ENCODE assay signal across 21 cellular contexts in the genomic region with DNA sequence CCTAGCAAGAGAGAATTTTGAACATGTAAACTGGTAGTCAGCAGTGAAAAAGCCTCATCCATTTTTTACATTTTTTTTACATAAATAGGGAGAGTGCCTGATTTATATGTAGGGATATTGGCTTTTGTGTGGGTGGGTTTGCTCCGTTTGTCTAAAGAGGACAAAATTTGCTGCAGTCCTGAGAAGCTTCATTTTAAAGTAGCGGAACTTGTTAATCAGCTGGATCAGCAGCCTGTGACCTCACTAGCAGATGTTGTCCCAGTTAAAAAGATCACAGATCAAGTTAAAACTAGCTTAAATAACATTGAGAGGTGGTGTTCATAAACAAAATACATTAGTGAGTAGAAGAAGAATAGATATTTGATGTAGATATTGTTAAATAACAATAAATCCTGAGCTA. TPM values are rescaled to one million over a fixed set of nuclear protein-coding genes. Genes with fewer than 3 reads are reported as not detected.
A peak's percentile ranks its signal among the peaks of the same experiment; 100 is the strongest.
DNase-seq lines count a peak whose midpoint lies in the region; ATAC-seq and TF ChIP-seq lines count a peak whose summit lies in the region.
"Had no signal": no experiment of that assay in that cellular context is flagged by ENCODE, and none has a peak within 500 bp of the region (broad histone marks: within the 10 kb centered on the region; RNA-seq: fewer than 3 reads in every experiment).

No MANE protein-coding gene starts in this region.

- H3K4me2 ChIP-seq in GM23338 (peak overlapping the region; percentile 57; the same call in 1 of the 2 replicates), hepatocyte (peak overlapping the region; percentile 6)
- H3K4me2 ChIP-seq: A549, PC-9 had no signal

- H3K9me2 ChIP-seq in GM23338 (ENCODE audit: insufficient read depth) = no peaks in the 10 kb centered on the region
- H3K9me2 ChIP-seq in hepatocyte (replicated peaks; ENCODE audit: insufficient read depth) = no peaks in the 10 kb centered on the region

- ATAC-seq in GM23338 = no peak
- ATAC-seq in SK-N-SH treated with all-trans-retinoic acid at 6 μM for 48 hours = no peak
- no peak for ATAC-seq in GM18867 (IDR thresholded peaks at IDR 0.05; ENCODE audit: unreplicated experiment)
- ATAC-seq: A549 had no signal

- intact Hi-C loops in activated T-helper 1 cell treated with anti-CD3 and anti-CD28 coated beads, Interleukin-12 subunit alpha, Interleukin-12 subunit beta, Interleukin-2, Interleukin-4 antibody, amounts not matched to agents 30 ng/mL and 10 ng/mL and 1 ng/mL, durations not matched to agents 14 hours and 24 hours and 36 hours (cut with micrococcal nuclease) = loop anchor here (10.0 kb wide), 1 partner anchor 221 kb away; no protein-coding TSS in a partner anchor

- peak overlapping the region; percentile 36; the same call in 2 of the 3 replicates for H3K4me3 Mint-ChIP-seq in GM23338
- H3K4me3 Mint-ChIP-seq in activated T-helper 1 cell treated with anti-CD3 and anti-CD28 coated beads, Interleukin-12 subunit alpha, Interleukin-12 subunit beta, Interleukin-2, Interleukin-4 antibody, amounts not matched to agents 30 ng/mL and 10 ng/mL and 1 ng/mL, durations not matched to agents 14 hours and 24 hours and 36 hours = no peak overlapping the region

- H3K4me3 ChIP-seq in GM23338 = no peak overlapping the region
- H3K4me3 ChIP-seq in hepatocyte = no peak overlapping the region
- peak overlapping the region; percentile 5 for H3K4me3 ChIP-seq in neuron (ENCODE audit: low read length)
- H3K4me3 ChIP-seq: A549, PC-9 had no signal

- no peak overlapping the region for H3K27ac ChIP-seq in GM23338 (ENCODE audit: low read depth)
- H3K27ac ChIP-seq in hepatocyte = no peak overlapping the region
- H3K27ac ChIP-seq: A549, C4-2B, PC-9 had no signal

- H3F3A ChIP-seq in GM23338 (replicated peaks; ENCODE audit: low read depth) = no peaks in the 10 kb centered on the region

- DNase-seq in GM23338 (ENCODE audit: low spot score) (no peak), hepatocyte (ENCODE audit: low spot score) (no peak), cortex of kidney (lab: John Stamatoyannopoulos, UW) (no peak)
- DNase-seq in activated T-cell treated with anti-CD3 and anti-CD28 coated beads, Interleukin-2, amount 50 U/mL, for 1 hour = no peak
- no peak for DNase-seq in activated T-helper 1 cell treated with anti-CD3 and anti-CD28 coated beads, Interleukin-12 subunit alpha, Interleukin-12 subunit beta, Interleukin-2, Interleukin-4 antibody, amounts not matched to agents 30 ng/mL and 10 ng/mL and 1 ng/mL, durations not matched to agents 14 hours and 24 hours and 36 hours (ENCODE audit: low spot score)
- DNase-seq: DMS 273 treated with DMSO at 0.1 percent for 48 hours, GF-D8, H7, IMR-90, Kasumi-1, NCI-H1105 treated with DMSO at 0.1 percent for 48 hours, NCI-H1694 treated with DMSO at 0.1 percent for 48 hours, NCI-H2107, NCI-H69, PC-9 had no signal

- peaks cover 25% of the 10 kb centered on the region for H3K27me3 ChIP-seq in GM23338 (ENCODE audit: insufficient read depth)
- H3K27me3 ChIP-seq in hepatocyte = peaks cover 38% of the 10 kb centered on the region
- no peaks in the 10 kb centered on the region for H3K27me3 ChIP-seq in neuron (ENCODE audit: insufficient read depth, low read length)

- peaks cover 3% of the 10 kb centered on the region; the same call in 1 of the 3 replicates for H3K9me3 Mint-ChIP-seq in GM23338
- H3K9me3 Mint-ChIP-seq in activated T-helper 1 cell treated with anti-CD3 and anti-CD28 coated beads, Interleukin-12 subunit alpha, Interleukin-12 subunit beta, Interleukin-2, Interleukin-4 antibody, amounts not matched to agents 30 ng/mL and 10 ng/mL and 1 ng/mL, durations not matched to agents 14 hours and 24 hours and 36 hours = no peaks in the 10 kb centered on the region

- WGBS in hepatocyte (ENCODE audit: low lambda C conversion rate, missing lambda C conversion rate) = 36% methylated on average over 2 of the region's 2 CpGs

- H4K20me1 ChIP-seq in GM23338 (replicated peaks; ENCODE audit: insufficient read depth) = no peaks in the 10 kb centered on the region; the same call in 1 of the 2 replicates
- H4K20me1 ChIP-seq in hepatocyte (ENCODE audit: insufficient read depth, poor library complexity, severe bottlenecking) = no peaks in the 10 kb centered on the region

- no peaks in the 10 kb centered on the region; the same call in 2 of the 3 replicates for H3K36me3 Mint-ChIP-seq in GM23338 (ENCODE audit: low read depth)
- H3K36me3 Mint-ChIP-seq in activated T-helper 1 cell treated with anti-CD3 and anti-CD28 coated beads, Interleukin-12 subunit alpha, Interleukin-12 subunit beta, Interleukin-2, Interleukin-4 antibody, amounts not matched to agents 30 ng/mL and 10 ng/mL and 1 ng/mL, durations not matched to agents 14 hours and 24 hours and 36 hours (ENCODE audit: low read depth) = no peaks in the 10 kb centered on the region

- no peaks in the 10 kb centered on the region for H3K36me3 ChIP-seq in GM23338 (ENCODE audit: insufficient read depth)
- H3K36me3 ChIP-seq in hepatocyte (replicated peaks; ENCODE audit: insufficient read depth, low read depth) = no peaks in the 10 kb centered on the region
- no peaks in the 10 kb centered on the region for H3K36me3 ChIP-seq in neuron (ENCODE audit: insufficient read depth, low read length)

- H2AFZ ChIP-seq in GM23338 (no peak overlapping the region), hepatocyte (no peak overlapping the region), neuron (ENCODE audit: low read depth, low read length) (no peak overlapping the region)
- H2AFZ ChIP-seq: PC-9 had no signal

- H3K4me1 ChIP-seq in GM23338 (ENCODE audit: insufficient read depth) (peaks cover 39% of the 10 kb centered on the region), hepatocyte (ENCODE audit: insufficient read depth) (no peaks in the 10 kb centered on the region), neuron (ENCODE audit: insufficient read depth, low read length) (peaks cover 28% of the 10 kb centered on the region)

- peaks cover 15% of the 10 kb centered on the region for H3K27me3 Mint-ChIP-seq in GM23338 (ENCODE audit: insufficient read depth, low read depth, poor library complexity)
- peaks cover 47% of the 10 kb centered on the region for H3K27me3 Mint-ChIP-seq in activated T-helper 1 cell treated with anti-CD3 and anti-CD28 coated beads, Interleukin-12 subunit alpha, Interleukin-12 subunit beta, Interleukin-2, Interleukin-4 antibody, amounts not matched to agents 30 ng/mL and 10 ng/mL and 1 ng/mL, durations not matched to agents 14 hours and 24 hours and 36 hours (ENCODE audit: insufficient read depth)

- peaks cover 35% of the 10 kb centered on the region for H3K4me1 Mint-ChIP-seq in GM23338
- no peaks in the 10 kb centered on the region for H3K4me1 Mint-ChIP-seq in activated T-helper 1 cell treated with anti-CD3 and anti-CD28 coated beads, Interleukin-12 subunit alpha, Interleukin-12 subunit beta, Interleukin-2, Interleukin-4 antibody, amounts not matched to agents 30 ng/mL and 10 ng/mL and 1 ng/mL, durations not matched to agents 14 hours and 24 hours and 36 hours (ENCODE audit: low read depth)

- H3K9me3 ChIP-seq in hepatocyte (ENCODE audit: low read depth) (no peaks in the 10 kb centered on the region), neuron (ENCODE audit: low read length) (no peaks in the 10 kb centered on the region)
- H3K9me3 ChIP-seq: A549 had no signal

- H3K79me2 ChIP-seq in GM23338 (replicated peaks; ENCODE audit: insufficient read depth) = peaks cover 51% of the 10 kb centered on the region
- H3K79me2 ChIP-seq in hepatocyte = peaks cover 3% of the 10 kb centered on the region

- H3K27ac Mint-ChIP-seq in GM23338 = no peak overlapping the region
- no peak overlapping the region for H3K27ac Mint-ChIP-seq in activated T-helper 1 cell treated with anti-CD3 and anti-CD28 coated beads, Interleukin-12 subunit alpha, Interleukin-12 subunit beta, Interleukin-2, Interleukin-4 antibody, amounts not matched to agents 30 ng/mL and 10 ng/mL and 1 ng/mL, durations not matched to agents 14 hours and 24 hours and 36 hours

- TF ChIP-seq CTCF in GM23338 (conservative IDR thresholded peaks at IDR 0.05; ENCODE audit: low read depth in 2 of 2) = no peak
- no peak for TF ChIP-seq CTCF in hepatocyte (IDR thresholded peaks at IDR 0.05; ENCODE audit: poor library complexity)

TF ChIP-seq in GM23338, 12 proteins besides CTCF, POLR2A, EP300 and RAD21:
- TF ChIP-seq NANOG (IDR thresholded peaks at IDR 0.05; ENCODE audit: borderline replicate concordance) = no peak
- TF ChIP-seq JUNB (IDR thresholded peaks at IDR 0.05; ENCODE audit: unreplicated experiment) = no peak
- no peak for TF ChIP-seq ZNF114 (CRISPR knock-in tag; IDR thresholded peaks at IDR 0.05)
- TF ChIP-seq EZH2phosphoT487 (IDR thresholded peaks at IDR 0.05; ENCODE audit: unreplicated experiment) = no peak
TF ChIP-seq in GM23338: peak in this region for 0.

TF ChIP-seq in SK-N-SH treated with all-trans-retinoic acid at 6 μM for 48 hours, 23 proteins besides CTCF, POLR2A, EP300 and RAD21:
- TF ChIP-seq TCF4 (CRISPR knock-in tag; IDR thresholded peaks at IDR 0.05; ENCODE audit: borderline replicate concordance) = peak; percentile 68; the same call in 1 of the 2 replicates
- no peak for TF ChIP-seq ZNF8 (CRISPR knock-in tag; IDR thresholded peaks at IDR 0.05)
- no peak for TF ChIP-seq ESRRG (CRISPR knock-in tag; IDR thresholded peaks at IDR 0.05)
- no peak for TF ChIP-seq ISL1 (CRISPR knock-in tag; IDR thresholded peaks at IDR 0.05)

RNA-seq across cellular contexts. Expression of gene ATRNL1, which starts 2.6 kb away (rescaled TPM):
- total RNA-seq in GM23338 (2014; rRNA removed; shearing (Covaris generic)) = 24.0 and 29.7 TPM in 2 replicates
- polyA plus RNA-seq in GM23338 (2016; fragmentation: Nextera tagmentation; extraction: Ambion mirVana) (3.6 and 4.8 TPM in 2 replicates), hepatocyte (3.7 and 5.9 TPM in 2 replicates)
- 17.4 and 18.7 TPM in 2 replicates for total RNA-seq in hepatocyte
- total RNA-seq in activated T-helper 1 cell treated with anti-CD3 and anti-CD28 coated beads, Interleukin-12 subunit alpha, Interleukin-12 subunit beta, Interleukin-2, Interleukin-4 antibody, amounts not matched to agents 30 ng/mL and 10 ng/mL and 1 ng/mL, durations not matched to agents 14 hours and 24 hours and 36 hours = not detected in 2 replicates
- total RNA-seq: HT-29, PC-9 had no signal

Comparison
In these comparisons a context has a peak if more than half of its experiments do, and no peak if none do; other contexts are left out.
1. RNA of gene ATRNL1, which starts 2.6 kb away (total RNA-seq): 24.0 to 29.7 TPM in GM23338 and 17.4 to 18.7 TPM in hepatocyte; not detected in activated T-helper 1 cell treated with anti-CD3 and anti-CD28 coated beads, Interleukin-12 subunit alpha, Interleukin-12 subunit beta, Interleukin-2, Interleukin-4 antibody, amounts not matched to agents 30 ng/mL and 10 ng/mL and 1 ng/mL, durations not matched to agents 14 hours and 24 hours and 36 hours; every median in the first group is over 10 times any median in the second.